Comparison of ENCODE assay signal across 1 cellular context in genomic region chr9:38079410-38080105, GRCh38.
TF ChIP-seq lines count a peak whose summit lies in the region.

No MANE protein-coding gene starts in this region.

TF ChIP-seq in K562, 482 proteins besides CTCF, POLR2A, EP300 and RAD21 (continued from another document):
- TF ChIP-seq SPI1 (IDR thresholded peaks at IDR 0.05; ENCODE audit: borderline replicate concordance, low read depth, low read length) (peak; percentile 75; the same call in 1 of the 2 replicates), ATF3 (IDR thresholded peaks at IDR 0.05) (peak; percentile 58), ATF3 (CRISPR knock-in tag; conservative IDR thresholded peaks at IDR 0.05) (no peak), BHLHE40 (IDR thresholded peaks at IDR 0.05; ENCODE audit: low read length) (peak; percentile 26; the same call in 1 of the 2 replicates), JUN (IDR thresholded peaks at IDR 0.05; ENCODE audit: borderline replicate concordance, low read depth, low read length) (0 out of 2 replicates have a peak, but pooled peaks have one; percentile 3), JUN (CRISPR knock-in tag; IDR thresholded peaks at IDR 0.05; ENCODE audit: borderline replicate concordance) (no peak), ESRRB (CRISPR knock-in tag; IDR thresholded peaks at IDR 0.05; ENCODE audit: borderline replicate concordance) (no peak), ETV1 (tag; conservative IDR thresholded peaks at IDR 0.05; ENCODE audit: low read depth) (0 out of 2 replicates have a peak, but pooled peaks have one; percentile 6), JUND (IDR thresholded peaks at IDR 0.05; ENCODE audit: borderline replicate concordance, low read depth, low read length) (peak; percentile 68), JUND (tag; IDR thresholded peaks at IDR 0.05; ENCODE audit: borderline replicate concordance, low read depth, low read length) (peak; percentile 39; the same call in 1 of the 3 replicates)
